11 cellular contexts compared by ENCODE assay signal in the genomic region with DNA sequence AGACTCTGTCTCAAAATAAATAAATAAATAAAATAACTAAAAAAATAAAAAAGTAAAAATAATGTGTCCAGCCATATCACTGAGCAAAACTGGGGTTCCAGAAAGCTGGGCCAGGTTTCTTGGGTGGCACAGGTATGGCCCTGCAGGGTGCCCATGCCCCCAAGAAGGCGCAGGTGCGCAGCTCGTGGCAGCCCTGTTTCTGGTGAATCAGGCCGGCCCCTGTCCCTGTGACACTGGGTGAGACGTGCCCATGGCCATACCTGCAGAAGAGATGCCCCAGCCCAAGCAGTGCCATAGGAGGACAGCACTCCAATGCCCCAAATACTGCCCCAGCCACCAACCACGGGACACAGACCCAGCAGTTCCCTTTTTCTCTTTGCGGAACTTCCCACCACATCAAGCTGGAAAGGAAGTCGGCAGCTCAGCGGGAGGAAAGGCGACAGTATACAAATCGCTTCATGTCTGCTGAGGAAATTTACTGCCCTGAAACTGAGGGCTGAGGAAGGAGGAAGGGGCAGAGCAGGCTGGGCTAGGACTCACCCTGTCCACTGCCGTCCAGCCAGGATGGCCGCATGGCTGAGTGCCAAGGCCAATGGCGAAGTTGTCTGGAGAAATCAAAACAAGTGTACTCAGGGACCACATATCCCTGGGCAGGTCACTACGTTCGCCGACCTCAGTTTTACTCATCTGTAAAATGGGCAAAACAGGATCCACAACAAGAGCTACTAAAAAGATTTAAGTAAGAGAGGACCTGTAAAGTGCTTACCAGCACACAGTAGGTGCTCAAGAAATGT. TPM values are rescaled to one million over a fixed set of nuclear protein-coding genes. Genes with fewer than 3 reads are reported as not detected.
DNase-seq lines count a peak whose midpoint lies in the region; ATAC-seq, FAIRE-seq and TF ChIP-seq lines count a peak whose summit lies in the region.
"Had no signal": no experiment of that assay in that cellular context is flagged by ENCODE, and none has a peak within 500 bp of the region (broad histone marks: within the 10 kb centered on the region; RNA-seq: fewer than 3 reads in every experiment).

No MANE protein-coding gene starts in this region.

- H3K36me3 ChIP-seq in spleen = peaks cover 0 to 23% (median 0%) of the 10 kb centered on the region in 6 donors
- H3K36me3 ChIP-seq: SJSA1 had no signal

- ATAC-seq in left cardiac atrium (peak; percentile 53 to 71), HG03045 (IDR thresholded peaks at IDR 0.05; ENCODE audit: unreplicated experiment) (no peak), GM18858 (IDR thresholded peaks at IDR 0.05; ENCODE audit: unreplicated experiment) (no peak), HG02973 (IDR thresholded peaks at IDR 0.05; ENCODE audit: unreplicated experiment) (no peak), HG03280 (IDR thresholded peaks at IDR 0.05; ENCODE audit: unreplicated experiment) (no peak)

- H3K9me3 ChIP-seq in spleen = no peaks in the 10 kb centered on the region

- FAIRE-seq in HTR-8/SVneo (lab: Jason Lieb, UNC) = peak; percentile 40

- no peak for TF ChIP-seq CTCF in spleen (IDR thresholded peaks at IDR 0.05 in 8 of 11, conservative IDR thresholded peaks at IDR 0.05 in 3 of 11)

- no peak for TF ChIP-seq POLR2A in spleen (IDR thresholded peaks at IDR 0.05)

- H3K4me3 ChIP-seq in spleen = peak overlapping the region in 2 of 8 donors; percentile 6 to 52
- H3K4me3 ChIP-seq: SJSA1 had no signal

- no peaks in the 10 kb centered on the region for H3K27me3 ChIP-seq in spleen (replicated peaks in 1 of 7)
- H3K27me3 ChIP-seq: SJSA1 had no signal

- no peak for DNase-seq in HTR-8/SVneo (ENCODE audit: insufficient read length, low spot score)
- DNase-seq in UCSD-AML1 (lab: John Stamatoyannopoulos, UW; ENCODE audit: unreplicated experiment) = peak; percentile 82
- peak; percentile 60 for DNase-seq in left cardiac atrium
- DNase-seq in spleen = peak; percentile 90
- DNase-seq: mammary epithelial cell, NCI-H146 had no signal

- H3K4me1 ChIP-seq in spleen = peaks cover 64 to 100% (median 98%) of the 10 kb centered on the region in 6 donors

- intact Hi-C loops in left cardiac atrium (cut with DNase I) = no loop called here
- intact Hi-C loops in spleen (cut with DNase I; ENCODE audit: low total_unique reads) = no loop called here

- 29 to 44% (median 34%) methylated on average over 17 of the region's 17 CpGs for WGBS in spleen, 5 donors

- H3K27ac ChIP-seq in spleen = peak overlapping the region in 7 of 8 donors; percentile 66 to 97 (median 86)
- H3K27ac ChIP-seq: SJSA1 had no signal

RNA-seq across cellular contexts. Expression of a gene that starts 55.4 kb away (rescaled TPM):
- 10 to 100 TPM; 16.0 to 17.4 TPM for total RNA-seq in left cardiac atrium
- 100 to 1,000 TPM; 116 to 279 (median 166) TPM for total RNA-seq in spleen
- 10 to 100 TPM; 36.7 to 76.7 (median 49.7) TPM for polyA plus RNA-seq in spleen

Comparison
In these comparisons a context has a peak if more than half of its experiments do, and no peak if none do; other contexts are left out.
1. ATAC-seq: peak in left cardiac atrium (2 of 2); none in HG03045 (single experiment), GM18858 (single experiment), HG02973 (single experiment) and HG03280 (single experiment).
2. RNA of a gene that starts 55.4 kb away (total RNA-seq): 116 to 279 TPM in spleen; 16.0 to 17.4 TPM in left cardiac atrium; every median in the first group is over 4 times any median in the second.